In the genomic region with DNA sequence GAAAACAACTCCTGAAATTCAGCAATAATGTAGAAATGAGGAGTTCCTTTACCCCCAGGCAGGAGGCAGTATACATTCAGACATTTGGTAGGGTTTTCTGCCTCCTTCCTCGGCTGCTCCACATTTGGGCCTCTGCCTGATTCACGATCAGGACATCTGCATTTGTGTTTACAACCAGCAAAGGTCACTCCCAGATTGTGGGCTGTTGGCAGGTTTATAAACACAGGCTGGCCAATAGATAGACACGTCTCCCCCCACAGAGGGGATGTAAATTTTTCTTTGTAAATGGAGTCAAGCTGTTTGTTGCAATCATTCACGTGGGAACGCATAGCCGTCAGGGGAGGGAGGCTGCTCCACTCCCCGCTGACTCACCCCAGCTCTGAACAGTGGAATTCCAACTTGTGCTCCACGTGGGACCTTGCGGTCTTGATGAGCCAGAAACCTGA, we compare ENCODE assay signal across 9 cellular contexts.
A peak's percentile ranks its signal among the peaks of the same experiment; 100 is the strongest.
DNase-seq lines count a peak whose midpoint lies in the region; ATAC-seq, FAIRE-seq and TF ChIP-seq lines count a peak whose summit lies in the region.
"Had no signal": no experiment of that assay in that cellular context is flagged by ENCODE, and none has a peak within 500 bp of the region (broad histone marks: within the 10 kb centered on the region; RNA-seq: fewer than 3 reads in every experiment).

No MANE protein-coding gene starts in this region.

- DNase-seq in Caki2 (ENCODE audit: low read depth): peak; percentile 16
- DNase-seq in HT-29 (ENCODE audit: low spot score): peak; percentile 14
- peak in 1 of 4 experiments; percentile 14 for DNase-seq in K562 (ENCODE audit: extremely low read depth in 1 of 4, low spot score in 3 of 4)
- peak; percentile 76 for DNase-seq in mesenchymal stem cell
- no peak for DNase-seq in DMS53 treated with DMSO at 0.1 percent for 48 hours (lab: John Stamatoyannopoulos, UW; ENCODE audit: unreplicated experiment)
- DNase-seq in activated gamma-delta T cell treated with Interleukin-2 at 50 U/mL for 16 hours: no peak
- DNase-seq in tibial artery: no peak
- DNase-seq in stimulated activated naive CD8-positive, alpha-beta T cell treated with anti-CD3 and anti-CD28 coated beads, Interleukin-15, Interleukin-2, amounts not matched to agents 100 U/mL and 50 U/mL, for 24 hours: no peak
- DNase-seq: MV-4-11 had no signal

- in situ Hi-C loops in Caki2 (cut with HindIII; ENCODE audit: low pct_unique_long_range_greater_than_20kb, low sequenced_read_pairs): no loop called here
- in situ Hi-C loops in K562 (cut with MboI): no loop called here

- no peak overlapping the region for H2BK5ac ChIP-seq in mesenchymal stem cell (ENCODE audit: low read depth, low read length, poor library complexity, severe bottlenecking)

- H3K9me3 ChIP-seq in K562 (replicated peaks; ENCODE audit: control insufficient read depth, insufficient read depth, low read depth, low read length): no peaks in the 10 kb centered on the region
- H3K9me3 ChIP-seq in mesenchymal stem cell (ENCODE audit: control insufficient read depth, low read length): peaks cover 15% of the 10 kb centered on the region
- no peaks in the 10 kb centered on the region for H3K9me3 ChIP-seq in tibial artery

- H3K23ac ChIP-seq in mesenchymal stem cell (ENCODE audit: low read length in 2 of 2): no peak overlapping the region

- H4K20me1 ChIP-seq in K562 (replicated peaks; ENCODE audit: control insufficient read depth, insufficient read depth, low read length): no peaks in the 10 kb centered on the region; the same call in 1 of the 2 replicates

- H3K27ac ChIP-seq in K562 (ENCODE audit: extremely low read depth, low read depth, low read length): no peak overlapping the region
- H3K27ac ChIP-seq in mesenchymal stem cell (ENCODE audit: low read length, poor library complexity, severe bottlenecking): no peak overlapping the region
- H3K27ac ChIP-seq in tibial artery: no peak overlapping the region

- 0 out of 4 replicates have a peak, but pooled peaks of 1 of the 2 experiments have one; percentile 3 for TF ChIP-seq RAD21 in K562 (CRISPR knock-in tag; conservative IDR thresholded peaks at IDR 0.05 in 1 of 2, IDR thresholded peaks at IDR 0.05 in 1 of 2)

- TF ChIP-seq POLR2A in K562 (conservative IDR thresholded peaks at IDR 0.05): no peak

- WGBS in K562 (ENCODE audit: insufficient coverage, low coverage, missing lambda C conversion rate): 1% methylated on average over 9 of the region's 9 CpGs
- WGBS in mesenchymal stem cell: 20% methylated on average over 9 of the region's 9 CpGs

- H3K79me1 ChIP-seq in mesenchymal stem cell (replicated peaks; ENCODE audit: low read length, poor library complexity, severe bottlenecking): no peaks in the 10 kb centered on the region

- no peaks in the 10 kb centered on the region for H3K79me2 ChIP-seq in K562 (ENCODE audit: control insufficient read depth, insufficient read depth, low read length)

- H3K18ac ChIP-seq in mesenchymal stem cell (ENCODE audit: low read depth in 1 of 2, low read length in 2 of 2): no peak overlapping the region

- CTCF ChIA-PET in K562 (lab: Yijun Ruan, JAX; ENCODE audit: low intra/inter-chr PET ratio): no interaction called here

- H3K9ac ChIP-seq in K562 (ENCODE audit: insufficient read depth in 1 of 2, low read depth in 2 of 2, low read length in 2 of 2) (no peak overlapping the region), mesenchymal stem cell (ENCODE audit: low read length) (peak overlapping the region; percentile 52)

- H3K4me1 ChIP-seq in K562 (replicated peaks in 1 of 2; ENCODE audit: control insufficient read depth in 2 of 2, insufficient read depth in 2 of 2, low read length in 2 of 2) (no peaks in the 10 kb centered on the region), mesenchymal stem cell (ENCODE audit: control insufficient read depth, insufficient read depth, low read depth, low read length) (no peaks in the 10 kb centered on the region), tibial artery (no peaks in the 10 kb centered on the region)

- H3K9me1 ChIP-seq in K562 (ENCODE audit: control insufficient read depth, insufficient read depth, low read length): no peaks in the 10 kb centered on the region

- no peak overlapping the region for H2BK15ac ChIP-seq in mesenchymal stem cell (ENCODE audit: low read depth, poor library complexity, severe bottlenecking)

- no peak overlapping the region for H4K8ac ChIP-seq in mesenchymal stem cell (ENCODE audit: low read length)

- no peak for TF ChIP-seq EP300 in K562 (IDR thresholded peaks at IDR 0.05; ENCODE audit: low read length)

- H3K27me3 ChIP-seq in K562 (ENCODE audit: control insufficient read depth in 2 of 2, insufficient read depth in 2 of 2, low read length in 2 of 2) (no peaks in the 10 kb centered on the region), mesenchymal stem cell (ENCODE audit: control insufficient read depth in 1 of 2, insufficient read depth in 1 of 2, low read length in 2 of 2) (no peaks in the 10 kb centered on the region), tibial artery (no peaks in the 10 kb centered on the region)

- H3K4me3 ChIP-seq in K562 (no peak overlapping the region), mesenchymal stem cell (ENCODE audit: insufficient read depth in 1 of 2, low read depth in 1 of 2, low read length in 2 of 2) (peak overlapping the region in 1 of 2 experiments; percentile 30), tibial artery (no peak overlapping the region)

- no peak overlapping the region for H4K91ac ChIP-seq in mesenchymal stem cell (ENCODE audit: low read length)

- TF ChIP-seq CTCF in K562 (IDR thresholded peaks at IDR 0.05 in 2 of 3, conservative IDR thresholded peaks at IDR 0.05 in 1 of 3; ENCODE audit: insufficient read depth in 2 of 3, low read depth in 1 of 3, low read length in 3 of 3): peak in 2 of 3 experiments; percentile 18 to 32; a peak in 2 of 6 replicates
- TF ChIP-seq CTCF in tibial artery (IDR thresholded peaks at IDR 0.05): no peak

- FAIRE-seq in K562 (lab: Jason Lieb, UNC): no peak

- H3K4ac ChIP-seq in mesenchymal stem cell (ENCODE audit: low read depth in 1 of 2, low read length in 2 of 2): no peak overlapping the region

- 0 out of 3 replicates have a peak, but pooled peaks have one; percentile 22 for ATAC-seq in K562
- no peak for ATAC-seq in stimulated activated naive CD8-positive, alpha-beta T cell treated with anti-CD3 and anti-CD28 coated beads, Interleukin-15, Interleukin-2, amounts not matched to agents 100 U/mL and 50 U/mL, for 24 hours

- no peak overlapping the region for H3K4me2 ChIP-seq in K562 (ENCODE audit: insufficient read depth, low read length)
- no peak overlapping the region for H3K4me2 ChIP-seq in mesenchymal stem cell (ENCODE audit: low read length, poor library complexity, severe bottlenecking)

- POLR2A ChIA-PET in K562 (lab: Yijun Ruan, JAX): interaction anchor here (0.7 kb wide), 1 partner anchor 128 kb away, joined by 3 read pairs; no protein-coding TSS in a partner anchor

- BruUV-seq in K562 (replicated peaks; lab: Mats Ljungman, UMichigan): no TSS peak

- no peak overlapping the region for H2AK5ac ChIP-seq in mesenchymal stem cell (ENCODE audit: low read length, severe bottlenecking)

- intact Hi-C loops in K562 (cut with micrococcal nuclease) (loop anchor here (5.0 kb wide), 1 partner anchor 490 kb away; no protein-coding TSS in a partner anchor), tibial artery (cut with DNase I; ENCODE audit: low total_unique reads) (no loop called here)

- H2AFZ ChIP-seq in K562 (ENCODE audit: low read depth, low read length) (no peak overlapping the region), mesenchymal stem cell (ENCODE audit: low read depth, low read length) (no peak overlapping the region)

- H2BK12ac ChIP-seq in mesenchymal stem cell (ENCODE audit: low read length in 2 of 2): no peak overlapping the region

- H3K14ac ChIP-seq in mesenchymal stem cell (ENCODE audit: low read length in 2 of 2): no peak overlapping the region

- H3K36me3 ChIP-seq in K562 (ENCODE audit: control insufficient read depth, insufficient read depth, low read length) (no peaks in the 10 kb centered on the region), mesenchymal stem cell (ENCODE audit: control insufficient read depth in 1 of 2, insufficient read depth in 2 of 2, low read depth in 1 of 2, low read length in 2 of 2) (no peaks in the 10 kb centered on the region), tibial artery (no peaks in the 10 kb centered on the region)

- H2BK120ac ChIP-seq in mesenchymal stem cell (ENCODE audit: low read depth, low read length): no peak overlapping the region

TF ChIP-seq in K562, 482 proteins besides CTCF, POLR2A, EP300 and RAD21:
- no peak for TF ChIP-seq BCOR (IDR thresholded peaks at IDR 0.05)

Comparison
In these comparisons a context has a peak if more than half of its experiments do, and no peak if none do; other contexts are left out.
1. DNase-seq: peak in Caki2 (single experiment), HT-29 (single experiment) and mesenchymal stem cell (single experiment); none in DMS53 treated with DMSO at 0.1 percent for 48 hours (single experiment), activated gamma-delta T cell treated with Interleukin-2 at 50 U/mL for 16 hours (single experiment), tibial artery (0 of 2) and stimulated activated naive CD8-positive, alpha-beta T cell treated with anti-CD3 and anti-CD28 coated beads, Interleukin-15, Interleukin-2, amounts not matched to agents 100 U/mL and 50 U/mL, for 24 hours (single experiment).
2. CTCF ChIP-seq: peak in K562 (2 of 3); none in tibial artery (0 of 2).